Comparison of ENCODE assay signal across 1 cellular context in the genomic region with DNA sequence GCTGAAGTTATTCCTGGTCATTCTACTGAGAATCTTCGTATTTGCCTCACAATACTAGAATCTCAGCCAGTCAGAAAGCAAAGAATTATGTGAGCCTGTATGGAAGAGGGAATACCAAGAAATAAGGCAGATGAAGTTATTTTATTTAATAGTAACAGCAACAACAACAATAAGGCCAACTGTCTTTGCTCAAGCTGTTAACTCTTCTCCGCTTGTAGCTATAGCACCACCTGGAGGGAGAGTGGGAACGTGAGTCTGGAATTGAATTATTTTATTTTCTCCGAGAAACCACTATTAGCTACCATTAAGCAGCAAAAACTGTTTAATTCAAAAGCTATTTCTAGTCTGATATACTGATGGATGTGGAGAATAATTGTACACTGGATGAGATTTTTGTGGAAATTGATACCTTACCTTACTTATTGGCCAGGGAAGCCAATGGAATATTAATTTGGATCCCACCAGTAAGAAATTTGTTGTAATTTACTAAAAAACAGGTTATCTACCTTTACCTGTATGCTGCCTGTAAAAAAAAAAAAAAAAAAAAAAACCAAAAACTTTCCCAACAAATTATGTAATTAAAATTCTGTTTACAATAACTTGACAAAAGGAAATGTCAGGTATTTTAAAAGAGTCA.
TF ChIP-seq lines count a peak whose summit lies in the region.

No MANE protein-coding gene starts in this region.

TF ChIP-seq in H1, 55 proteins besides CTCF, POLR2A, EP300 and RAD21 (continued from another document):
- TF ChIP-seq, protein P1, sequence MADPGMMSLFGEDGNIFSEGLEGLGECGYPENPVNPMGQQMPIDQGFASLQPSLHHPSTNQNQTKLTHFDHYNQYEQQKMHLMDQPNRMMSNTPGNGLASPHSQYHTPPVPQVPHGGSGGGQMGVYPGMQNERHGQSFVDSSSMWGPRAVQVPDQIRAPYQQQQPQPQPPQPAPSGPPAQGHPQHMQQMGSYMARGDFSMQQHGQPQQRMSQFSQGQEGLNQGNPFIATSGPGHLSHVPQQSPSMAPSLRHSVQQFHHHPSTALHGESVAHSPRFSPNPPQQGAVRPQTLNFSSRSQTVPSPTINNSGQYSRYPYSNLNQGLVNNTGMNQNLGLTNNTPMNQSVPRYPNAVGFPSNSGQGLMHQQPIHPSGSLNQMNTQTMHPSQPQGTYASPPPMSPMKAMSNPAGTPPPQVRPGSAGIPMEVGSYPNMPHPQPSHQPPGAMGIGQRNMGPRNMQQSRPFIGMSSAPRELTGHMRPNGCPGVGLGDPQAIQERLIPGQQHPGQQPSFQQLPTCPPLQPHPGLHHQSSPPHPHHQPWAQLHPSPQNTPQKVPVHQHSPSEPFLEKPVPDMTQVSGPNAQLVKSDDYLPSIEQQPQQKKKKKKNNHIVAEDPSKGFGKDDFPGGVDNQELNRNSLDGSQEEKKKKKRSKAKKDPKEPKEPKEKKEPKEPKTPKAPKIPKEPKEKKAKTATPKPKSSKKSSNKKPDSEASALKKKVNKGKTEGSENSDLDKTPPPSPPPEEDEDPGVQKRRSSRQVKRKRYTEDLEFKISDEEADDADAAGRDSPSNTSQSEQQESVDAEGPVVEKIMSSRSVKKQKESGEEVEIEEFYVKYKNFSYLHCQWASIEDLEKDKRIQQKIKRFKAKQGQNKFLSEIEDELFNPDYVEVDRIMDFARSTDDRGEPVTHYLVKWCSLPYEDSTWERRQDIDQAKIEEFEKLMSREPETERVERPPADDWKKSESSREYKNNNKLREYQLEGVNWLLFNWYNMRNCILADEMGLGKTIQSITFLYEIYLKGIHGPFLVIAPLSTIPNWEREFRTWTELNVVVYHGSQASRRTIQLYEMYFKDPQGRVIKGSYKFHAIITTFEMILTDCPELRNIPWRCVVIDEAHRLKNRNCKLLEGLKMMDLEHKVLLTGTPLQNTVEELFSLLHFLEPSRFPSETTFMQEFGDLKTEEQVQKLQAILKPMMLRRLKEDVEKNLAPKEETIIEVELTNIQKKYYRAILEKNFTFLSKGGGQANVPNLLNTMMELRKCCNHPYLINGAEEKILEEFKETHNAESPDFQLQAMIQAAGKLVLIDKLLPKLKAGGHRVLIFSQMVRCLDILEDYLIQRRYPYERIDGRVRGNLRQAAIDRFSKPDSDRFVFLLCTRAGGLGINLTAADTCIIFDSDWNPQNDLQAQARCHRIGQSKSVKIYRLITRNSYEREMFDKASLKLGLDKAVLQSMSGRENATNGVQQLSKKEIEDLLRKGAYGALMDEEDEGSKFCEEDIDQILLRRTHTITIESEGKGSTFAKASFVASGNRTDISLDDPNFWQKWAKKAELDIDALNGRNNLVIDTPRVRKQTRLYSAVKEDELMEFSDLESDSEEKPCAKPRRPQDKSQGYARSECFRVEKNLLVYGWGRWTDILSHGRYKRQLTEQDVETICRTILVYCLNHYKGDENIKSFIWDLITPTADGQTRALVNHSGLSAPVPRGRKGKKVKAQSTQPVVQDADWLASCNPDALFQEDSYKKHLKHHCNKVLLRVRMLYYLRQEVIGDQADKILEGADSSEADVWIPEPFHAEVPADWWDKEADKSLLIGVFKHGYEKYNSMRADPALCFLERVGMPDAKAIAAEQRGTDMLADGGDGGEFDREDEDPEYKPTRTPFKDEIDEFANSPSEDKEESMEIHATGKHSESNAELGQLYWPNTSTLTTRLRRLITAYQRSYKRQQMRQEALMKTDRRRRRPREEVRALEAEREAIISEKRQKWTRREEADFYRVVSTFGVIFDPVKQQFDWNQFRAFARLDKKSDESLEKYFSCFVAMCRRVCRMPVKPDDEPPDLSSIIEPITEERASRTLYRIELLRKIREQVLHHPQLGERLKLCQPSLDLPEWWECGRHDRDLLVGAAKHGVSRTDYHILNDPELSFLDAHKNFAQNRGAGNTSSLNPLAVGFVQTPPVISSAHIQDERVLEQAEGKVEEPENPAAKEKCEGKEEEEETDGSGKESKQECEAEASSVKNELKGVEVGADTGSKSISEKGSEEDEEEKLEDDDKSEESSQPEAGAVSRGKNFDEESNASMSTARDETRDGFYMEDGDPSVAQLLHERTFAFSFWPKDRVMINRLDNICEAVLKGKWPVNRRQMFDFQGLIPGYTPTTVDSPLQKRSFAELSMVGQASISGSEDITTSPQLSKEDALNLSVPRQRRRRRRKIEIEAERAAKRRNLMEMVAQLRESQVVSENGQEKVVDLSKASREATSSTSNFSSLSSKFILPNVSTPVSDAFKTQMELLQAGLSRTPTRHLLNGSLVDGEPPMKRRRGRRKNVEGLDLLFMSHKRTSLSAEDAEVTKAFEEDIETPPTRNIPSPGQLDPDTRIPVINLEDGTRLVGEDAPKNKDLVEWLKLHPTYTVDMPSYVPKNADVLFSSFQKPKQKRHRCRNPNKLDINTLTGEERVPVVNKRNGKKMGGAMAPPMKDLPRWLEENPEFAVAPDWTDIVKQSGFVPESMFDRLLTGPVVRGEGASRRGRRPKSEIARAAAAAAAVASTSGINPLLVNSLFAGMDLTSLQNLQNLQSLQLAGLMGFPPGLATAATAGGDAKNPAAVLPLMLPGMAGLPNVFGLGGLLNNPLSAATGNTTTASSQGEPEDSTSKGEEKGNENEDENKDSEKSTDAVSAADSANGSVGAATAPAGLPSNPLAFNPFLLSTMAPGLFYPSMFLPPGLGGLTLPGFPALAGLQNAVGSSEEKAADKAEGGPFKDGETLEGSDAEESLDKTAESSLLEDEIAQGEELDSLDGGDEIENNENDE (IDR thresholded peaks at IDR 0.05; ENCODE audit: insufficient replicate concordance, low read length) = peak; percentile 51
TF ChIP-seq in H1: peak in this region for 1.
